15 cellular contexts compared by ENCODE assay signal in genomic region chr9:110835859-110836271, GRCh38.
DNase-seq lines count a peak whose midpoint lies in the region; TF ChIP-seq lines count a peak whose summit lies in the region.
"Had no signal": no experiment of that assay in that cellular context is flagged by ENCODE, and none has a peak within 500 bp of the region (broad histone marks: within the 10 kb centered on the region; RNA-seq: fewer than 3 reads in every experiment).

No MANE protein-coding gene starts in this region.

- DNase-seq in AG08396 (ENCODE audit: low spot score) (peak; percentile 21), HT1080 (ENCODE audit: low read depth) (peak; percentile 10), astrocyte of the spinal cord (ENCODE audit: low read depth, low spot score) (peak; percentile 68), myocyte (ENCODE audit: low read depth) (peak; percentile 39), HUDEP-2 (lab: John Stamatoyannopoulos, UW; ENCODE audit: unreplicated experiment in 76 of 76) (no peak), cardiac septum (ENCODE audit: low spot score) (no peak), NCI-H187 (lab: John Stamatoyannopoulos, UW) (no peak), SK-N-DZ (ENCODE audit: low spot score) (no peak)
- DNase-seq: activated CD4-positive, alpha-beta memory T cell treated with anti-CD3 and anti-CD28 coated beads for 36 hours; activated T-cell treated with anti-CD3 and anti-CD28 coated beads, Interleukin-2, amount 50 U/mL, for 4 hours; Calu3; Kasumi-1; NCI-H1436 treated with DMSO at 0.1 percent for 48 hours; ovary; transverse colon had no signal

- TF ChIP-seq CTCF in astrocyte of the spinal cord (IDR thresholded peaks at IDR 0.05; ENCODE audit: low read depth, low read length), result no peak

- H3K4me3 ChIP-seq in astrocyte of the spinal cord (ENCODE audit: low read depth, low read length), result no peak overlapping the region
- H3K4me3 ChIP-seq: ovary, transverse colon had no signal

- intact Hi-C loops in cardiac septum (cut with DNase I), result no loop called here

- in situ Hi-C loops in astrocyte of the spinal cord (cut with HindIII; ENCODE audit: low sequenced_read_pairs), result no loop called here

Comparison
In these comparisons a context has a peak if more than half of its experiments do, and no peak if none do; other contexts are left out.
1. DNase-seq: peak in AG08396 (single experiment), HT1080 (single experiment), astrocyte of the spinal cord (single experiment) and myocyte (single experiment); none in HUDEP-2 (0 of 76), cardiac septum (single experiment), NCI-H187 (0 of 2) and SK-N-DZ (single experiment).